ENCODE assay signal across 8 cellular contexts in the genomic region with DNA sequence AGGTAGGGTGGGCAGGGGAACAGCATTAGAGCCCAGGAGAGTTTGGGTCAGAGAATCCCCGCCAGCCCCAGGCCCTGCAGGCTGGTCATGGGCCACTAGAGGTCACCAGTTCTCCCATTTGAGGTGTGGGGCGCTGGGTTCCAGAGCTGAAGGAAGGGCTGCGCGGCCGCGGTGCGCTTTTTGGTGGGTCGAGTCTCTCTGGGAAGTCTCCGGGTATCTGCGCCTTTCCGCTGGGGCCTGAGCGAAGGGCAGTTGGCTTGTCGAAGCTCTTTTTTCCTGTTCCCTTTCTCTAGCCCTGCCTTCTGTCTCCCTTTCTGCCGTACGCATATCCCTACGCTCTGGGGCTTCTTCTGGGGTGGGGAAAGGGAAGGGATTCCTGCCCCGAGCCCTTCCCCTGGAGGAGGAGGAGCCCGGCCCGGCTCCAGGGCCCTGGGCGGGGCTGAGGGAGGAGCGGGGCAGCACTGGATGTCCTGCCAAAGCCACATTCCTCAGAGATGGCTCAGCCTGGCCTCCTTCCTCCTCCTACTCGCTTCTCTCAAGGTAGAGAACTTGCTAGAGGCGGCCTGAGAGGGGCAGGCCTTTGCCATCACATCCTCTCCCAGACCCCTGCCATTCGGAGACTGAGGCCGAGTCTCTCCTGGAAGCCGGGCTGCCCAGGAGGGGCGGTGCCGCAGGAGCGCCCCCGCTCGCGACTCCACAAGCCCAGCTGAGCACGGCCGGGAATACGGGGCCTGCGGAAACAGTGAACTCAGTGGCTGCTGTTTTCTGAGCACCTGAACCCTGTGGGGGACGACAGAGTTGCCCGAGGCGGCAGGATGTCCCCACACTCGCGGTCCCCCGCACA. TPM values are rescaled to one million over a fixed set of nuclear protein-coding genes. Genes with fewer than 3 reads are reported as not detected.
A peak's percentile ranks its signal among the peaks of the same experiment; 100 is the strongest.
DNase-seq lines count a peak whose midpoint lies in the region; ATAC-seq and TF ChIP-seq lines count a peak whose summit lies in the region.

No MANE protein-coding gene starts in this region.

- peak; percentile 99 for DNase-seq in Daoy (ENCODE audit: low read depth)
- DNase-seq in NCI-H2196 (lab: John Stamatoyannopoulos, UW; ENCODE audit: unreplicated experiment) = peak; percentile 91
- peak; percentile 94 for DNase-seq in WTC11 (ENCODE audit: low spot score)
- peak; percentile 64 for DNase-seq in central memory CD4-positive, alpha-beta T cell
- peak; percentile 99 for DNase-seq in iris pigment epithelial cell (ENCODE audit: low read depth)
- peak; percentile 97 for DNase-seq in spleen

- ATAC-seq in HG02610 (IDR thresholded peaks at IDR 0.05; ENCODE audit: unreplicated experiment) (peak; percentile 25), WTC11 (peak; percentile 81), GM18519 (IDR thresholded peaks at IDR 0.05; ENCODE audit: low FRiP score, unreplicated experiment) (no peak)

- TF ChIP-seq POLR2A in spleen (IDR thresholded peaks at IDR 0.05) = peak in 2 of 3 donors; percentile 7 to 78

- H3K27ac Mint-ChIP-seq in WTC11 = peak overlapping the region; percentile 98

- intact Hi-C loops in spleen (cut with DNase I; ENCODE audit: low total_unique reads) = loop anchor here (2.0 kb wide), 1 partner anchor 60 kb away; no protein-coding TSS in a partner anchor

- POLR2A ChIA-PET in WTC11 (lab: Charles Lee) = interaction anchor here (0.5 to 6.4 kb wide), 17 partner anchors 9 to 348 kb away, joined by 3 to 188 read pairs (median 4); a partner anchor contains a TSS

- CTCF ChIA-PET in WTC11 (lab: Charles Lee) = interaction anchor here (0.6 to 7.9 kb wide), 32 partner anchors 10 to 482 kb away, joined by 3 to 144 read pairs (median 6); a partner anchor contains a TSS

- H3K27me3 ChIP-seq in spleen (replicated peaks in 1 of 7) = no peaks in the 10 kb centered on the region

- H3K9me3 ChIP-seq in spleen = no peaks in the 10 kb centered on the region

- peaks cover 0 to 18% (median 0%) of the 10 kb centered on the region in 6 donors for H3K36me3 ChIP-seq in spleen

- no peaks in the 10 kb centered on the region for H3K36me3 Mint-ChIP-seq in WTC11

- no peaks in the 10 kb centered on the region for H3K9me3 Mint-ChIP-seq in WTC11

- peak overlapping the region; percentile 93 to 100 (median 100) for H3K27ac ChIP-seq in spleen

- H3K27me3 Mint-ChIP-seq in WTC11 (ENCODE audit: low read depth) = no peaks in the 10 kb centered on the region

- H3K4me3 Mint-ChIP-seq in WTC11 = peak overlapping the region; percentile 92

- WGBS in spleen, 5 donors = 0 to 2% (median 1%) methylated on average over 17 to 42 of the region's 42 CpGs

- TF ChIP-seq CTCF in WTC11 (IDR thresholded peaks at IDR 0.05) (peak; percentile 71), spleen (IDR thresholded peaks at IDR 0.05 in 8 of 11, conservative IDR thresholded peaks at IDR 0.05 in 3 of 11) (peak; percentile 81 to 95 (median 90))

- peak overlapping the region; percentile 28 to 78 (median 54) for H3K4me3 ChIP-seq in spleen

- H3K4me1 Mint-ChIP-seq in WTC11 = peaks cover 48% of the 10 kb centered on the region

- peaks cover 49 to 100% (median 81%) of the 10 kb centered on the region in 6 donors for H3K4me1 ChIP-seq in spleen

TF ChIP-seq in WTC11, 78 proteins besides CTCF, POLR2A, EP300 and RAD21 (continues in another document):
- TF ChIP-seq NR2C2 (CRISPR knock-in tag; IDR thresholded peaks at IDR 0.05) (no peak), ZNF232 (CRISPR knock-in tag; IDR thresholded peaks at IDR 0.05) (no peak; the same call in 1 of the 2 replicates), NFE2L1 (CRISPR knock-in tag; IDR thresholded peaks at IDR 0.05) (no peak), OVOL2 (CRISPR knock-in tag; IDR thresholded peaks at IDR 0.05; ENCODE audit: borderline replicate concordance) (no peak), ZNF219 (CRISPR knock-in tag; IDR thresholded peaks at IDR 0.05; ENCODE audit: borderline replicate concordance) (no peak), ELF4 (CRISPR knock-in tag; IDR thresholded peaks at IDR 0.05; ENCODE audit: low read depth) (no peak)
- TF ChIP-seq, protein P1, sequence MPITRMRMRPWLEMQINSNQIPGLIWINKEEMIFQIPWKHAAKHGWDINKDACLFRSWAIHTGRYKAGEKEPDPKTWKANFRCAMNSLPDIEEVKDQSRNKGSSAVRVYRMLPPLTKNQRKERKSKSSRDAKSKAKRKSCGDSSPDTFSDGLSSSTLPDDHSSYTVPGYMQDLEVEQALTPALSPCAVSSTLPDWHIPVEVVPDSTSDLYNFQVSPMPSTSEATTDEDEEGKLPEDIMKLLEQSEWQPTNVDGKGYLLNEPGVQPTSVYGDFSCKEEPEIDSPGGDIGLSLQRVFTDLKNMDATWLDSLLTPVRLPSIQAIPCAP (CRISPR knock-in tag; IDR thresholded peaks at IDR 0.05) = no peak
- TF ChIP-seq, protein P2, sequence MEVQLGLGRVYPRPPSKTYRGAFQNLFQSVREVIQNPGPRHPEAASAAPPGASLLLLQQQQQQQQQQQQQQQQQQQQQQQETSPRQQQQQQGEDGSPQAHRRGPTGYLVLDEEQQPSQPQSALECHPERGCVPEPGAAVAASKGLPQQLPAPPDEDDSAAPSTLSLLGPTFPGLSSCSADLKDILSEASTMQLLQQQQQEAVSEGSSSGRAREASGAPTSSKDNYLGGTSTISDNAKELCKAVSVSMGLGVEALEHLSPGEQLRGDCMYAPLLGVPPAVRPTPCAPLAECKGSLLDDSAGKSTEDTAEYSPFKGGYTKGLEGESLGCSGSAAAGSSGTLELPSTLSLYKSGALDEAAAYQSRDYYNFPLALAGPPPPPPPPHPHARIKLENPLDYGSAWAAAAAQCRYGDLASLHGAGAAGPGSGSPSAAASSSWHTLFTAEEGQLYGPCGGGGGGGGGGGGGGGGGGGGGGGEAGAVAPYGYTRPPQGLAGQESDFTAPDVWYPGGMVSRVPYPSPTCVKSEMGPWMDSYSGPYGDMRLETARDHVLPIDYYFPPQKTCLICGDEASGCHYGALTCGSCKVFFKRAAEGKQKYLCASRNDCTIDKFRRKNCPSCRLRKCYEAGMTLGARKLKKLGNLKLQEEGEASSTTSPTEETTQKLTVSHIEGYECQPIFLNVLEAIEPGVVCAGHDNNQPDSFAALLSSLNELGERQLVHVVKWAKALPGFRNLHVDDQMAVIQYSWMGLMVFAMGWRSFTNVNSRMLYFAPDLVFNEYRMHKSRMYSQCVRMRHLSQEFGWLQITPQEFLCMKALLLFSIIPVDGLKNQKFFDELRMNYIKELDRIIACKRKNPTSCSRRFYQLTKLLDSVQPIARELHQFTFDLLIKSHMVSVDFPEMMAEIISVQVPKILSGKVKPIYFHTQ (CRISPR knock-in tag; IDR thresholded peaks at IDR 0.05) = no peak
- TF ChIP-seq, protein P3, sequence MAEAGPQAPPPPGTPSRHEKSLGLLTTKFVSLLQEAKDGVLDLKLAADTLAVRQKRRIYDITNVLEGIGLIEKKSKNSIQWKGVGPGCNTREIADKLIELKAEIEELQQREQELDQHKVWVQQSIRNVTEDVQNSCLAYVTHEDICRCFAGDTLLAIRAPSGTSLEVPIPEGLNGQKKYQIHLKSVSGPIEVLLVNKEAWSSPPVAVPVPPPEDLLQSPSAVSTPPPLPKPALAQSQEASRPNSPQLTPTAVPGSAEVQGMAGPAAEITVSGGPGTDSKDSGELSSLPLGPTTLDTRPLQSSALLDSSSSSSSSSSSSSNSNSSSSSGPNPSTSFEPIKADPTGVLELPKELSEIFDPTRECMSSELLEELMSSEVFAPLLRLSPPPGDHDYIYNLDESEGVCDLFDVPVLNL (CRISPR knock-in tag; IDR thresholded peaks at IDR 0.05; ENCODE audit: borderline replicate concordance, low read depth) = no peak
- TF ChIP-seq, protein P4, sequence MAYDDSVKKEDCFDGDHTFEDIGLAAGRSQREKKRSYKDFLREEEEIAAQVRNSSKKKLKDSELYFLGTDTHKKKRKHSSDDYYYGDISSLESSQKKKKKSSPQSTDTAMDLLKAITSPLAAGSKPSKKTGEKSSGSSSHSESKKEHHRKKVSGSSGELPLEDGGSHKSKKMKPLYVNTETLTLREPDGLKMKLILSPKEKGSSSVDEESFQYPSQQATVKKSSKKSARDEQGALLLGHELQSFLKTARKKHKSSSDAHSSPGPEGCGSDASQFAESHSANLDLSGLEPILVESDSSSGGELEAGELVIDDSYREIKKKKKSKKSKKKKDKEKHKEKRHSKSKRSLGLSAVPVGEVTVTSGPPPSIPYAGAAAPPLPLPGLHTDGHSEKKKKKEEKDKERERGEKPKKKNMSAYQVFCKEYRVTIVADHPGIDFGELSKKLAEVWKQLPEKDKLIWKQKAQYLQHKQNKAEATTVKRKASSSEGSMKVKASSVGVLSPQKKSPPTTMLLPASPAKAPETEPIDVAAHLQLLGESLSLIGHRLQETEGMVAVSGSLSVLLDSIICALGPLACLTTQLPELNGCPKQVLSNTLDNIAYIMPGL (CRISPR knock-in tag; IDR thresholded peaks at IDR 0.05) = peak; percentile 26; the same call in 1 of the 2 replicates
- TF ChIP-seq, protein P5, sequence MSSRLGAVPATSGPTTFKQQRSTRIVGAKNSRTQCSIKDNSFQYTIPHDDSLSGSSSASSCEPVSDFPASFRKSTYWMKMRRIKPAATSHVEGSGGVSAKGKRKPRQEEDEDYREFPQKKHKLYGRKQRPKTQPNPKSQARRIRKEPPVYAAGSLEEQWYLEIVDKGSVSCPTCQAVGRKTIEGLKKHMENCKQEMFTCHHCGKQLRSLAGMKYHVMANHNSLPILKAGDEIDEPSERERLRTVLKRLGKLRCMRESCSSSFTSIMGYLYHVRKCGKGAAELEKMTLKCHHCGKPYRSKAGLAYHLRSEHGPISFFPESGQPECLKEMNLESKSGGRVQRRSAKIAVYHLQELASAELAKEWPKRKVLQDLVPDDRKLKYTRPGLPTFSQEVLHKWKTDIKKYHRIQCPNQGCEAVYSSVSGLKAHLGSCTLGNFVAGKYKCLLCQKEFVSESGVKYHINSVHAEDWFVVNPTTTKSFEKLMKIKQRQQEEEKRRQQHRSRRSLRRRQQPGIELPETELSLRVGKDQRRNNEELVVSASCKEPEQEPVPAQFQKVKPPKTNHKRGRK (CRISPR knock-in tag; IDR thresholded peaks at IDR 0.05; ENCODE audit: borderline replicate concordance) = no peak

RNA-seq across cellular contexts. Expression of a gene that starts 12.0 kb away (rescaled TPM):
- 0.33 TPM in 1 of 2 replicates, not detected in the other for total RNA-seq in Daoy (2014; rRNA removed; shearing (Covaris generic))
- total RNA-seq in WTC11 (2021) (6.6 to 14.7 TPM (median 14.1 TPM) in 3 replicates), spleen (10 to 100 TPM in 5 of 7 donors, 1 to 10 TPM in 2; 2.8 to 19.1 (median 12.4) TPM)
- polyA plus RNA-seq in spleen = 10 to 100 TPM in 1 of 3 donors, 1 to 10 TPM in 2; 5.0 to 10.9 (median 9.4) TPM

RNA-seq across cellular contexts. Expression of a gene that starts 18.2 kb away (rescaled TPM):
- total RNA-seq in Daoy (2014; rRNA removed; shearing (Covaris generic)) = 210 and 235 TPM in 2 replicates
- total RNA-seq in WTC11 (2021) (191 to 212 TPM (median 204 TPM) in 3 replicates), spleen (100 to 1,000 TPM; 261 to 435 (median 336) TPM)
- 100 to 1,000 TPM in 1 of 3 donors, 10 to 100 TPM in 2; 75.8 to 118 (median 85.9) TPM for polyA plus RNA-seq in spleen

RNA-seq across cellular contexts. Expression of a gene that starts 45.7 kb away (rescaled TPM):
- total RNA-seq in Daoy (2014; rRNA removed; shearing (Covaris generic)) = not detected in 2 replicates
- total RNA-seq in WTC11 (2021) (0.71 to 1.2 TPM (median 1.0 TPM) in 3 replicates), spleen (1 to 10 TPM in 1 of 7 donors, under 1 TPM in 1, not detected in 5; 0.97 to 1.9 TPM)
- polyA plus RNA-seq in spleen = under 1 TPM in 2 of 3 donors, not detected in 1; 0.20 to 0.29 TPM

RNA-seq across cellular contexts. Expression of a gene that starts 53.3 kb away (rescaled TPM):
- total RNA-seq in Daoy (2014; rRNA removed; shearing (Covaris generic)) = 13.8 and 15.4 TPM in 2 replicates
- 0.69 to 1.6 TPM (median 0.76 TPM) in 3 replicates for total RNA-seq in WTC11 (2021)
- 10 to 100 TPM in 5 of 7 donors, 1 to 10 TPM in 2; 6.6 to 16.5 (median 13.6) TPM for total RNA-seq in spleen
- 1 to 10 TPM; 2.7 to 6.8 (median 6.4) TPM for polyA plus RNA-seq in spleen
